ENCODE assay signal across 8 cellular contexts in the genomic region with DNA sequence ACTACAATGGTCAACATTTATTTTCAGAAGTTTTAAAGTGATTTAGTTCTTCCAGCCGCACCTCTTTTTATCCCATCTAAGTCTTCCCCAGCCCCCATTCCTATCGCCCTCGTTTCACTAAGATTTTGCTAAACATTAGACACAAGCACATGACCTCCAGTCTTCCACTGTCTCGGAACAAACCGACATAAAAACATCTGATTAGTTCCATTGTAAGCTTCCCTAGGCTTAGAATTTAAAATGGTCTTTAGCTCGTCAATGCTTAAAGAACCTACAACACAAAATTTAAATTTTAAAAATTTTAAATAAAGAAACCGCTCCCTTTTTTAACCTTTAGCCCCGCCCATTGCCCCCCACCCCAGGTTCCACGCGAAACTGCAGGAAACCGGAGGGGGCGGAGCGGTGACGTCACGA. TPM values are rescaled to one million over a fixed set of nuclear protein-coding genes. Genes with fewer than 3 reads are reported as not detected.
DNase-seq lines count a peak whose midpoint lies in the region; ATAC-seq and TF ChIP-seq lines count a peak whose summit lies in the region.

No MANE protein-coding gene starts in this region.

- H3K36me3 ChIP-seq in MG63, result peaks cover 29% of the 10 kb centered on the region

- no peaks in the 10 kb centered on the region for H3K9me3 ChIP-seq in MG63

- H3K4me1 ChIP-seq in foreskin keratinocyte, result peaks cover 7% of the 10 kb centered on the region

- no peaks in the 10 kb centered on the region for H3K27me3 ChIP-seq in MG63
- H3K27me3 ChIP-seq in foreskin keratinocyte, result no peaks in the 10 kb centered on the region

- peak overlapping the region; percentile 98 for H3K27ac ChIP-seq in foreskin keratinocyte

- no peak for TF ChIP-seq CTCF in foreskin keratinocyte (conservative IDR thresholded peaks at IDR 0.05)

- ATAC-seq in GM21529 (IDR thresholded peaks at IDR 0.05; ENCODE audit: unreplicated experiment) (peak; percentile 5), foreskin keratinocyte (no peak)

- DNase-seq in DMS53 (lab: John Stamatoyannopoulos, UW) (peak; percentile 78), MG63 (no peak), foreskin keratinocyte (no peak), renal cortical epithelial cell (ENCODE audit: low read depth) (peak; percentile 78), foreskin melanocyte (no peak), glomerular visceral epithelial cell (ENCODE audit: extremely low spot score) (no peak)
- DNase-seq in activated CD8-positive, alpha-beta memory T cell treated with anti-CD3 and anti-CD28 coated beads for 48 hours (ENCODE audit: low read depth in 2 of 3, low spot score in 2 of 3), result peak in 2 of 3 experiments; percentile 95 to 96

- peak overlapping the region; percentile 79 for H3K4me3 ChIP-seq in MG63

RNA-seq across cellular contexts. Expression of gene TSC22D2, which starts 0.3 kb away (rescaled TPM):
- total RNA-seq in MG63 (2014; rRNA removed; shearing (Covaris generic); ENCODE audit: low replicate concordance), result 6.3 and 10.3 TPM in 2 replicates
- total RNA-seq in foreskin keratinocyte (19.7 and 22.3 TPM in 2 replicates), renal cortical epithelial cell (10.6 and 28.4 TPM in 2 replicates)
- 7.2 and 9.4 TPM in 2 replicates for polyA plus RNA-seq in foreskin keratinocyte

Comparison
In these comparisons a context has a peak if more than half of its experiments do, and no peak if none do; other contexts are left out.
1. DNase-seq: peak in DMS53 (single experiment), activated CD8-positive, alpha-beta memory T cell treated with anti-CD3 and anti-CD28 coated beads for 48 hours (2 of 3) and renal cortical epithelial cell (single experiment); none in MG63 (single experiment), foreskin keratinocyte (0 of 2), foreskin melanocyte (single experiment) and glomerular visceral epithelial cell (single experiment).